ENCODE assay signal across 1 cellular context in genomic region chr13:110716235-110716505, GRCh38.
TF ChIP-seq lines count a peak whose summit lies in the region.

No MANE protein-coding gene starts in this region.

TF ChIP-seq in K562, 482 proteins besides CTCF, POLR2A, EP300 and RAD21 (continued from another document):
- TF ChIP-seq DMBX1 (CRISPR knock-in tag; IDR thresholded peaks at IDR 0.05; ENCODE audit: borderline replicate concordance) (no peak), CBX8 (IDR thresholded peaks at IDR 0.05; ENCODE audit: borderline replicate concordance, extremely low read depth, low read depth, low read length, poor library complexity, severe bottlenecking) (no peak), TRIM24 (IDR thresholded peaks at IDR 0.05) (no peak), ZNF239 (CRISPR knock-in tag; IDR thresholded peaks at IDR 0.05) (no peak), LARP7 (IDR thresholded peaks at IDR 0.05) (no peak), KLF16 (IDR thresholded peaks at IDR 0.05) (no peak), RERE (CRISPR knock-in tag; IDR thresholded peaks at IDR 0.05; ENCODE audit: borderline replicate concordance) (no peak), PRDM10 (IDR thresholded peaks at IDR 0.05; ENCODE audit: partially characterized antibody) (no peak), NR4A1 (CRISPR knock-in tag; IDR thresholded peaks at IDR 0.05) (no peak), NR4A1 (tag; IDR thresholded peaks at IDR 0.05) (no peak), ZC3H8 (IDR thresholded peaks at IDR 0.05) (no peak), MGA (IDR thresholded peaks at IDR 0.05) (no peak)
